Comparison of ENCODE assay signal across 12 cellular contexts in the genomic region with DNA sequence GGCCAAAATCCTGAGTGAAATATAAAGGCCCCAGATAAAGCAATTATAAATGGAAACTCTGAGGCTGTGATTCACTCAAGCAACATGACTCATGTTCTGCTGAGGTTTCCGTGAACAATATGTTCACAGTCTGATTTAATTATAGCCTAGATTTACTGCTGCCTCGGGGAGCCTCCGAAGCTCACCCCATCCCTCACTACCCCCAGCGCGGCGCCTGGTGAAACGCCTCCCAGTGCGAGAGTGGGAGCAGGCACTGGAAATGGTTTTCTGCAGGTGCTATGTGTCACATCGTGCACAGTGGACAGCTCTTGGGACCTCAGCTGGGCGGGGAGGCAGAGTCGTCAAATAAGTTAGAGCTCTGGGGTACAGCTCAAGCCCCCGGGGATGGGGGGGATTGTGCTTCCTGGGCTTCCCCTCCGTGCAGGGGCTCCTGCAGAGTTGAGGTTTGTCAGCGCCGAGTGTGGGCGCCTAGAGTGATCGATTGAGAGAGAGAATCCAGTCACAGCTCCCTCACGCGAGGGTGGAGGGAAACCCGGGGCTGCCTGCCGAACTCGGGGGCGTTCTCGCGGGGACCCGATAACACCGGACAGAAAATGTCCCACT.
DNase-seq lines count a peak whose midpoint lies in the region; ATAC-seq, FAIRE-seq and TF ChIP-seq lines count a peak whose summit lies in the region.
"Had no signal": no experiment of that assay in that cellular context is flagged by ENCODE, and none has a peak within 500 bp of the region (broad histone marks: within the 10 kb centered on the region; RNA-seq: fewer than 3 reads in every experiment).

No MANE protein-coding gene starts in this region.

- TF ChIP-seq CTCF in A673 (conservative IDR thresholded peaks at IDR 0.05; ENCODE audit: low read depth, low read length) (no peak), astrocyte (IDR thresholded peaks at IDR 0.05; ENCODE audit: insufficient read depth, low read depth, low read length) (no peak)

- BruUV-seq in A673 (replicated peaks; lab: Mats Ljungman, UMichigan) = no TSS peak

- CTCF ChIA-PET in A673 (lab: Charles Lee) = interaction anchor here (0.7 kb wide), 1 partner anchor 461 kb away, joined by 3 read pairs; no protein-coding TSS in a partner anchor
- CTCF ChIA-PET in CD4-positive, alpha-beta memory T cell (lab: Charles Lee; ENCODE audit: partially characterized antibody) = no interaction called here

- intact Hi-C loops in A673 (cut with micrococcal nuclease; ENCODE audit: unreplicated experiment) = no loop called here
- intact Hi-C loops in CD4-positive, alpha-beta memory T cell (cut with micrococcal nuclease) = no loop called here

- peak; percentile 83 for DNase-seq in A673 (ENCODE audit: low spot score)
- DNase-seq in HS-5 (ENCODE audit: low read depth) = peak; percentile 37
- peak; percentile 69 for DNase-seq in astrocyte (ENCODE audit: low read depth)
- DNase-seq in iris pigment epithelial cell (ENCODE audit: low read depth) = peak; percentile 70
- no peak for DNase-seq in NCI-H1092 treated with DMSO at 0.1 percent for 48 hours (lab: John Stamatoyannopoulos, UW)
- DNase-seq in CD4-positive, alpha-beta memory T cell = no peak
- DNase-seq: naive thymus-derived CD4-positive, alpha-beta T cell; upper lobe of left lung had no signal

- H3K4me1 ChIP-seq in A673 (ENCODE audit: insufficient read depth, low read length, poor library complexity, severe bottlenecking) (peaks cover 20% of the 10 kb centered on the region), astrocyte (ENCODE audit: insufficient read depth, low read length) (peaks cover 9% of the 10 kb centered on the region)
- no peaks in the 10 kb centered on the region for H3K4me1 ChIP-seq in CD4-positive, alpha-beta memory T cell (ENCODE audit: insufficient read depth, low read length)
- H3K4me1 ChIP-seq: upper lobe of left lung had no signal

- no peaks in the 10 kb centered on the region for H3K36me3 Mint-ChIP-seq in astrocyte (ENCODE audit: low read depth, unreplicated experiment)
- H3K36me3 Mint-ChIP-seq in CD4-positive, alpha-beta memory T cell = no peaks in the 10 kb centered on the region
- H3K36me3 Mint-ChIP-seq: naive thymus-derived CD4-positive, alpha-beta T cell had no signal

- ATAC-seq in HG02571 (IDR thresholded peaks at IDR 0.05; ENCODE audit: unreplicated experiment) = no peak
- no peak for ATAC-seq in HG02884 (IDR thresholded peaks at IDR 0.05; ENCODE audit: unreplicated experiment)
- ATAC-seq: naive thymus-derived CD4-positive, alpha-beta T cell had no signal

- H3K4me1 Mint-ChIP-seq in astrocyte (ENCODE audit: low read depth, unreplicated experiment) = peaks cover 3% of the 10 kb centered on the region
- H3K4me1 Mint-ChIP-seq in CD4-positive, alpha-beta memory T cell = no peaks in the 10 kb centered on the region

- H3K9me3 Mint-ChIP-seq in astrocyte (ENCODE audit: unreplicated experiment) = no peaks in the 10 kb centered on the region
- peaks cover 0 to 1% (median 0%) of the 10 kb centered on the region in 8 donors for H3K9me3 Mint-ChIP-seq in CD4-positive, alpha-beta memory T cell
- H3K9me3 Mint-ChIP-seq: naive thymus-derived CD4-positive, alpha-beta T cell had no signal

- peak; percentile 17 for FAIRE-seq in astrocyte (lab: Jason Lieb, UNC)
- FAIRE-seq: colon, G401.6 had no signal

- peak overlapping the region; percentile 32 for H3K27ac ChIP-seq in A673 (ENCODE audit: low read depth, low read length, poor library complexity, severe bottlenecking)
- H3K27ac ChIP-seq in astrocyte (ENCODE audit: low read depth, low read length) = peak overlapping the region; percentile 17
- H3K27ac ChIP-seq in CD4-positive, alpha-beta memory T cell (ENCODE audit: low read depth, low read length) = no peak overlapping the region
- H3K27ac ChIP-seq: upper lobe of left lung had no signal

- no peaks in the 10 kb centered on the region for H4K20me1 ChIP-seq in astrocyte (ENCODE audit: insufficient read depth, low read length)

- no peaks in the 10 kb centered on the region for H3K79me2 ChIP-seq in astrocyte (ENCODE audit: insufficient read depth, low read length)

- H3K27me3 ChIP-seq in A673 (replicated peaks; ENCODE audit: insufficient read depth, low read depth, low read length, poor library complexity) = no peaks in the 10 kb centered on the region
- no peaks in the 10 kb centered on the region for H3K27me3 ChIP-seq in astrocyte (ENCODE audit: insufficient read depth, low read length)
- H3K27me3 ChIP-seq in CD4-positive, alpha-beta memory T cell (ENCODE audit: insufficient read depth, low read length) = no peaks in the 10 kb centered on the region
- H3K27me3 ChIP-seq: upper lobe of left lung had no signal

- POLR2A ChIA-PET in A673 (lab: Charles Lee; ENCODE audit: low non-redundant PET) = no interaction called here
- POLR2A ChIA-PET in CD4-positive, alpha-beta memory T cell (lab: Charles Lee; ENCODE audit: partially characterized antibody) = no interaction called here

- H3K27ac Mint-ChIP-seq in astrocyte (ENCODE audit: unreplicated experiment) = peak overlapping the region; percentile 47
- peak overlapping the region in 1 of 7 donors; percentile 7 for H3K27ac Mint-ChIP-seq in CD4-positive, alpha-beta memory T cell
- H3K27ac Mint-ChIP-seq: naive thymus-derived CD4-positive, alpha-beta T cell had no signal

- H3K27me3 Mint-ChIP-seq in astrocyte (ENCODE audit: low read depth, unreplicated experiment) = peaks cover 2% of the 10 kb centered on the region
- H3K27me3 Mint-ChIP-seq in CD4-positive, alpha-beta memory T cell = peaks cover 4 to 7% of the 10 kb centered on the region in 2 donors

- H3K9me3 ChIP-seq in A673 (ENCODE audit: low read depth, low read length, poor library complexity, severe bottlenecking) = no peaks in the 10 kb centered on the region
- no peaks in the 10 kb centered on the region for H3K9me3 ChIP-seq in astrocyte (ENCODE audit: insufficient read depth, low read depth, low read length)
- no peaks in the 10 kb centered on the region for H3K9me3 ChIP-seq in CD4-positive, alpha-beta memory T cell (ENCODE audit: control insufficient read depth in 1 of 2, low read length in 2 of 2)
- H3K9me3 ChIP-seq: upper lobe of left lung had no signal

- no peak overlapping the region for H2AFZ ChIP-seq in astrocyte (ENCODE audit: low read depth, low read length)

- H3K4me3 ChIP-seq in A673 (ENCODE audit: low read depth, low read length, poor library complexity, severe bottlenecking) (peak overlapping the region; percentile 33), astrocyte (ENCODE audit: insufficient read depth, low read depth, low read length) (no peak overlapping the region)
- no peak overlapping the region for H3K4me3 ChIP-seq in CD4-positive, alpha-beta memory T cell (ENCODE audit: low read length in 2 of 2)
- H3K4me3 ChIP-seq: upper lobe of left lung had no signal

- no peaks in the 10 kb centered on the region for H3K36me3 ChIP-seq in A673 (ENCODE audit: insufficient read depth, low read length, poor library complexity, severe bottlenecking)
- H3K36me3 ChIP-seq in astrocyte (ENCODE audit: insufficient read depth, low read length) = no peaks in the 10 kb centered on the region
- H3K36me3 ChIP-seq in CD4-positive, alpha-beta memory T cell (ENCODE audit: insufficient read depth, low read length) = no peaks in the 10 kb centered on the region
- H3K36me3 ChIP-seq: upper lobe of left lung had no signal

- no peak overlapping the region for H3K4me3 Mint-ChIP-seq in astrocyte (ENCODE audit: unreplicated experiment)
- H3K4me3 Mint-ChIP-seq in CD4-positive, alpha-beta memory T cell = peak overlapping the region in 3 of 8 donors; percentile 6 to 47 (median 31)
- H3K4me3 Mint-ChIP-seq: naive thymus-derived CD4-positive, alpha-beta T cell had no signal

- peak overlapping the region; percentile 52 for H3K9ac ChIP-seq in astrocyte (ENCODE audit: low read length)

- H3K4me2 ChIP-seq in astrocyte (ENCODE audit: low read length) = peak overlapping the region; percentile 77

Comparison
In these comparisons a context has a peak if more than half of its experiments do, and no peak if none do; other contexts are left out.
1. DNase-seq: peak in A673 (single experiment), HS-5 (single experiment), astrocyte (single experiment) and iris pigment epithelial cell (single experiment); none in NCI-H1092 treated with DMSO at 0.1 percent for 48 hours (single experiment) and CD4-positive, alpha-beta memory T cell (0 of 5).